In the genomic region with DNA sequence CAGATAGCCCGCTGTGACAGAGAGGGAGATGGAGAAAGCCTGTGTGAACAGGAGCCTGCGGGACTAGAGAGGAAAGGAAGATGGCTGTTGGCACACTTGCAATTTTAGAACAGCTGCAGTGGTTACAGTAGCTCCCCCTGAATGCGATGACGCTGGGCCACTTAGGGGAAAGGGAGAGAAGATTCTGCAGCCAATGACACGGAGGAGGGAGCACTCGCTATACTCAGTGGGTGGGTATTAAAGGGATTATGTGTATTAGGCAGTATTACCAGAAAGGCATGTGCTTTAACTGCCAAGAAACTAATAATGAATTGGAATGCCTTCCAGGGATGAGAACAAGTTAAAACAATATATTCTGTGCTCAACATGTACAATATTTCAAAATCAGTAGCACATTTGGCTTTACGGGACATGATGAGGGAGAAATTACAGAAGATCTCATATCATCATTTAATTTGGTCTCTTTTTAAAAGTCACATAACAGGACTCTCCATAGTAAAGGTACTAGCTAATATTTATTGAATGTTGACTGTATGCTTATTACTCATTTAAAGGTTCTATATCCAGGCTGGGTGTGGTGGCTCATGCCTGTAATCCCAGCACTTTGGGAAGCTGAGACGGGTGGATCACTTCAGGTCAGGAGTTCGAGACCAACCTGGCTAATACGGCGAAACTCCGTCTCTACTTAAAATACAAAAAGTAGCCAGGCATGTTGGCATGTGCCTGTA, we compare ENCODE assay signal across 12 cellular contexts. TPM values are rescaled to one million over a fixed set of nuclear protein-coding genes. Genes with fewer than 3 reads are reported as not detected.
DNase-seq lines count a peak whose midpoint lies in the region; ATAC-seq and TF ChIP-seq lines count a peak whose summit lies in the region.
"Had no signal": no experiment of that assay in that cellular context is flagged by ENCODE, and none has a peak within 500 bp of the region (broad histone marks: within the 10 kb centered on the region; RNA-seq: fewer than 3 reads in every experiment).

No MANE protein-coding gene starts in this region.

- H3K27me3 ChIP-seq in left ventricle myocardium inferior (ENCODE audit: low read depth) = no peaks in the 10 kb centered on the region
- H3K27me3 ChIP-seq in vagina = no peaks in the 10 kb centered on the region
- H3K27me3 ChIP-seq: dorsolateral prefrontal cortex had no signal

- peak overlapping the region; percentile 8 for H3K27ac Mint-ChIP-seq in activated naive CD4-positive, alpha-beta T cell treated with anti-CD3 and anti-CD28 coated beads, Interleukin-2, amount 50 U/mL, for 24 hours
- H3K27ac Mint-ChIP-seq in activated naive CD4-positive, alpha-beta T cell treated with anti-CD3 and anti-CD28 coated beads for 36 hours = no peak overlapping the region
- H3K27ac Mint-ChIP-seq in WTC11 = no peak overlapping the region
- H3K27ac Mint-ChIP-seq: activated CD4-positive, alpha-beta memory T cell treated with anti-CD3 and anti-CD28 coated beads for 36 hours had no signal

- no peak for TF ChIP-seq CTCF in WTC11 (IDR thresholded peaks at IDR 0.05)
- TF ChIP-seq CTCF in left ventricle myocardium inferior (IDR thresholded peaks at IDR 0.05; ENCODE audit: borderline replicate concordance) = no peak
- no peak for TF ChIP-seq CTCF in vagina (IDR thresholded peaks at IDR 0.05)

- H3K4me3 ChIP-seq in left ventricle myocardium inferior (no peak overlapping the region), vagina (no peak overlapping the region)

- H3K9me3 Mint-ChIP-seq in activated naive CD4-positive, alpha-beta T cell treated with anti-CD3 and anti-CD28 coated beads, Interleukin-2, amount 50 U/mL, for 24 hours = no peaks in the 10 kb centered on the region
- H3K9me3 Mint-ChIP-seq in activated naive CD4-positive, alpha-beta T cell treated with anti-CD3 and anti-CD28 coated beads for 36 hours = no peaks in the 10 kb centered on the region
- H3K9me3 Mint-ChIP-seq in WTC11 = no peaks in the 10 kb centered on the region
- H3K9me3 Mint-ChIP-seq: activated CD4-positive, alpha-beta memory T cell treated with anti-CD3 and anti-CD28 coated beads for 36 hours had no signal

- POLR2A ChIA-PET in WTC11 (lab: Charles Lee) = no interaction called here

- TF ChIP-seq POLR2A in vagina (IDR thresholded peaks at IDR 0.05) = no peak

- H3K36me3 ChIP-seq in left ventricle myocardium inferior (no peaks in the 10 kb centered on the region), vagina (no peaks in the 10 kb centered on the region)

- H3K9me3 ChIP-seq in left ventricle myocardium inferior (replicated peaks) (no peaks in the 10 kb centered on the region), vagina (no peaks in the 10 kb centered on the region)

- DNase-seq in activated naive CD4-positive, alpha-beta T cell treated with anti-CD3 and anti-CD28 coated beads for 36 hours = no peak
- DNase-seq in WTC11 (ENCODE audit: low spot score) (no peak), left ventricle myocardium inferior (peak; percentile 28), vagina (ENCODE audit: extremely low spot score in 2 of 2) (no peak), T-helper 1 cell (no peak), A172 (ENCODE audit: low spot score) (no peak)
- DNase-seq: ACHN; activated CD4-positive, alpha-beta memory T cell treated with anti-CD3 and anti-CD28 coated beads for 36 hours; NCI-H345 had no signal

- no peaks in the 10 kb centered on the region for H3K27me3 Mint-ChIP-seq in activated naive CD4-positive, alpha-beta T cell treated with anti-CD3 and anti-CD28 coated beads, Interleukin-2, amount 50 U/mL, for 24 hours
- no peaks in the 10 kb centered on the region for H3K27me3 Mint-ChIP-seq in activated naive CD4-positive, alpha-beta T cell treated with anti-CD3 and anti-CD28 coated beads for 36 hours (ENCODE audit: low read depth)
- no peaks in the 10 kb centered on the region for H3K27me3 Mint-ChIP-seq in WTC11 (ENCODE audit: low read depth)

- intact Hi-C loops in activated naive CD4-positive, alpha-beta T cell treated with anti-CD3 and anti-CD28 coated beads for 36 hours (cut with micrococcal nuclease) = no loop called here
- intact Hi-C loops in left ventricle myocardium inferior (cut with micrococcal nuclease) (no loop called here), vagina (cut with DNase I) (no loop called here)

- H3K4me1 ChIP-seq in left ventricle myocardium inferior (peaks cover 25% of the 10 kb centered on the region), vagina (no peaks in the 10 kb centered on the region)

- H3K4me3 Mint-ChIP-seq in activated naive CD4-positive, alpha-beta T cell treated with anti-CD3 and anti-CD28 coated beads, Interleukin-2, amount 50 U/mL, for 24 hours = no peak overlapping the region
- no peak overlapping the region for H3K4me3 Mint-ChIP-seq in activated naive CD4-positive, alpha-beta T cell treated with anti-CD3 and anti-CD28 coated beads for 36 hours
- H3K4me3 Mint-ChIP-seq in WTC11 = no peak overlapping the region
- H3K4me3 Mint-ChIP-seq: activated CD4-positive, alpha-beta memory T cell treated with anti-CD3 and anti-CD28 coated beads for 36 hours had no signal

- H3K36me3 Mint-ChIP-seq in activated naive CD4-positive, alpha-beta T cell treated with anti-CD3 and anti-CD28 coated beads, Interleukin-2, amount 50 U/mL, for 24 hours = no peaks in the 10 kb centered on the region
- no peaks in the 10 kb centered on the region for H3K36me3 Mint-ChIP-seq in activated naive CD4-positive, alpha-beta T cell treated with anti-CD3 and anti-CD28 coated beads for 36 hours (ENCODE audit: low read depth)
- H3K36me3 Mint-ChIP-seq in WTC11 = no peaks in the 10 kb centered on the region
- H3K36me3 Mint-ChIP-seq: activated CD4-positive, alpha-beta memory T cell treated with anti-CD3 and anti-CD28 coated beads for 36 hours had no signal

- CTCF ChIA-PET in activated naive CD4-positive, alpha-beta T cell treated with anti-CD3 and anti-CD28 coated beads for 36 hours (lab: Charles Lee) = interaction anchor here (0.5 kb wide), 1 partner anchor 319 kb away, joined by 3 read pairs; no protein-coding TSS in a partner anchor
- CTCF ChIA-PET in WTC11 (lab: Charles Lee) = no interaction called here

- peaks cover 23% of the 10 kb centered on the region for H3K4me1 Mint-ChIP-seq in activated naive CD4-positive, alpha-beta T cell treated with anti-CD3 and anti-CD28 coated beads, Interleukin-2, amount 50 U/mL, for 24 hours
- H3K4me1 Mint-ChIP-seq in activated naive CD4-positive, alpha-beta T cell treated with anti-CD3 and anti-CD28 coated beads for 36 hours (ENCODE audit: low read depth) = peaks cover 16% of the 10 kb centered on the region
- peaks cover 29% of the 10 kb centered on the region for H3K4me1 Mint-ChIP-seq in WTC11

- no peak overlapping the region for H3K27ac ChIP-seq in left ventricle myocardium inferior (replicated peaks)
- H3K27ac ChIP-seq in vagina = peak overlapping the region; percentile 42
- H3K27ac ChIP-seq: dorsolateral prefrontal cortex had no signal

- ATAC-seq in WTC11 (peak; percentile 60), HG02840 (IDR thresholded peaks at IDR 0.05; ENCODE audit: low FRiP score, unreplicated experiment) (no peak)

TF ChIP-seq in WTC11, 78 proteins besides CTCF, POLR2A, EP300 and RAD21:
- no peak for TF ChIP-seq JUN (CRISPR knock-in tag; IDR thresholded peaks at IDR 0.05)
TF ChIP-seq in WTC11: peak in this region for 0.

RNA-seq across cellular contexts. Expression of a gene that starts 35.9 kb away (rescaled TPM):
- 10 to 100 TPM; 34.5 to 35.7 TPM for total RNA-seq in activated naive CD4-positive, alpha-beta T cell treated with anti-CD3 and anti-CD28 coated beads for 36 hours
- total RNA-seq in WTC11 (2021) (23.9 to 57.4 TPM (median 50.8 TPM) in 3 replicates), left ventricle myocardium inferior (9.7 TPM), vagina (884 TPM)
- 0.89 and 2.2 TPM in 2 replicates for total RNA-seq in A172 (2014; rRNA removed; shearing (Covaris generic))

Comparison
In these comparisons a context has a peak if more than half of its experiments do, and no peak if none do; other contexts are left out.
1. RNA of a gene that starts 35.9 kb away (total RNA-seq): 884 TPM in vagina (single experiment); 34.5 to 35.7 TPM in activated naive CD4-positive, alpha-beta T cell treated with anti-CD3 and anti-CD28 coated beads for 36 hours, 23.9 to 57.4 TPM in WTC11, 9.7 TPM in left ventricle myocardium inferior (single experiment) and 0.89 to 2.2 TPM in A172; every median in the first group is over 10 times any median in the second.